ENCODE assay signal across 8 cellular contexts in the genomic region with DNA sequence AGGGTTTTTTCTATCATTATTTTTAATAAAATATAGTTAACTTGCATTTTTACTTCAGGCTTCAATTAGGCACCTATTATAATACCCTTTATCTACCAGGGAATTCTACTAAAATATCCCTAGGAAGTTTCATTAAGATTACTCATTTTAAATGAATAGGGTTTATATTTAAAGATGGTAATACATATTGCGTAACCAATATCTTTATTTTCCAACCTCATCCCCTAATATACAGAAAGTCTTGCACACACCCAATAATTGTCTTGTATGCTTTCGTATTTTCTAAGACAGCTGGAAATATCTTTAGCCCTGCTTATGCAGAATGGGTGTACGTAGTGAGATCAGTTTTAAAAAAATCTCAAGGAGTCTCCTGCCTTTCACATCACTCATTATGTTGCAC.
"Had no signal": no experiment of that assay in that cellular context is flagged by ENCODE, and none has a peak within 500 bp of the region (broad histone marks: within the 10 kb centered on the region; RNA-seq: fewer than 3 reads in every experiment).

No MANE protein-coding gene starts in this region.

- FAIRE-seq: G401.6, GM12878, GM12891, GM12892, GM18507, GM19239 had no signal

- H3K4me3 ChIP-seq: GM12878 had no signal

- DNase-seq: GDM1, GF-D8 had no signal

- ATAC-seq: GM12878 had no signal
